In genomic region chr2:179195146-179195545, GRCh38 we compare ENCODE assay signal across 16 cellular contexts.
DNase-seq lines count a peak whose midpoint lies in the region; ATAC-seq and TF ChIP-seq lines count a peak whose summit lies in the region.
"Had no signal": no experiment of that assay in that cellular context is flagged by ENCODE, and none has a peak within 500 bp of the region (broad histone marks: within the 10 kb centered on the region; RNA-seq: fewer than 3 reads in every experiment).

No MANE protein-coding gene starts in this region.

- ATAC-seq in memory B cell (ENCODE audit: low read depth) (no peak), HG03342 (IDR thresholded peaks at IDR 0.05; ENCODE audit: unreplicated experiment) (no peak)
- ATAC-seq: HCT116 had no signal

- no peak for TF ChIP-seq CTCF in neutrophil (IDR thresholded peaks at IDR 0.05)

- peaks cover 0 to 7% of the 10 kb centered on the region in 2 experiments for H3K4me1 ChIP-seq in neutrophil (ENCODE audit: control insufficient read depth in 1 of 2, insufficient read depth in 1 of 2, low read depth in 1 of 2, low read length in 1 of 2)
- H3K4me1 ChIP-seq: BLaER1 treated with 17β-estradiol and CSF1 and Interleukin-3, amounts not matched to agents 10 nM and 100 nM had no signal

- H3K4me3 Mint-ChIP-seq in activated naive CD4-positive, alpha-beta T cell treated with anti-CD3 and anti-CD28 coated beads, Interleukin-2, amount 50 U/mL, for 24 hours = peak overlapping the region; percentile 19
- H3K4me3 Mint-ChIP-seq in activated naive CD4-positive, alpha-beta T cell treated with anti-CD3 and anti-CD28 coated beads for 36 hours = no peak overlapping the region
- no peak overlapping the region for H3K4me3 Mint-ChIP-seq in memory B cell
- H3K4me3 Mint-ChIP-seq: CD4-positive, alpha-beta memory T cell had no signal

- H3K4me1 Mint-ChIP-seq in activated naive CD4-positive, alpha-beta T cell treated with anti-CD3 and anti-CD28 coated beads, Interleukin-2, amount 50 U/mL, for 24 hours = peaks cover 21% of the 10 kb centered on the region
- H3K4me1 Mint-ChIP-seq in activated naive CD4-positive, alpha-beta T cell treated with anti-CD3 and anti-CD28 coated beads for 36 hours (ENCODE audit: low read depth) = peaks cover 5% of the 10 kb centered on the region
- H3K4me1 Mint-ChIP-seq in memory B cell = peaks cover 16% of the 10 kb centered on the region

- peaks cover under 1% of the 10 kb centered on the region for H3K36me3 Mint-ChIP-seq in activated naive CD4-positive, alpha-beta T cell treated with anti-CD3 and anti-CD28 coated beads, Interleukin-2, amount 50 U/mL, for 24 hours
- H3K36me3 Mint-ChIP-seq in activated naive CD4-positive, alpha-beta T cell treated with anti-CD3 and anti-CD28 coated beads for 36 hours (ENCODE audit: low read depth) = no peaks in the 10 kb centered on the region
- peaks cover 38% of the 10 kb centered on the region for H3K36me3 Mint-ChIP-seq in memory B cell
- H3K36me3 Mint-ChIP-seq: CD4-positive, alpha-beta memory T cell had no signal

- peak overlapping the region; percentile 73 for H3K27ac ChIP-seq in neutrophil
- H3K27ac ChIP-seq: BLaER1 treated with 17β-estradiol and CSF1 and Interleukin-3, amounts not matched to agents 10 nM and 100 nM; GM23248 had no signal

- DNase-seq in activated naive CD4-positive, alpha-beta T cell treated with anti-CD3 and anti-CD28 coated beads for 36 hours = no peak
- no peak for DNase-seq in memory B cell (ENCODE audit: low spot score in 2 of 2)
- no peak for DNase-seq in occipital lobe (lab: John Stamatoyannopoulos, UW)
- DNase-seq in NCI-H69 (lab: John Stamatoyannopoulos, UW) = no peak
- DNase-seq: 8988T; AML-193; CD4-positive, alpha-beta memory T cell; DMS153; DMS79 treated with DMSO at 0.1 percent for 48 hours; EL; GM23248 had no signal

- H3K27ac Mint-ChIP-seq in activated naive CD4-positive, alpha-beta T cell treated with anti-CD3 and anti-CD28 coated beads, Interleukin-2, amount 50 U/mL, for 24 hours = no peak overlapping the region
- no peak overlapping the region for H3K27ac Mint-ChIP-seq in activated naive CD4-positive, alpha-beta T cell treated with anti-CD3 and anti-CD28 coated beads for 36 hours
- peak overlapping the region; percentile 33 for H3K27ac Mint-ChIP-seq in memory B cell

- no peaks in the 10 kb centered on the region for H3K27me3 Mint-ChIP-seq in activated naive CD4-positive, alpha-beta T cell treated with anti-CD3 and anti-CD28 coated beads, Interleukin-2, amount 50 U/mL, for 24 hours
- peaks cover 2% of the 10 kb centered on the region for H3K27me3 Mint-ChIP-seq in activated naive CD4-positive, alpha-beta T cell treated with anti-CD3 and anti-CD28 coated beads for 36 hours (ENCODE audit: low read depth)
- H3K27me3 Mint-ChIP-seq in memory B cell = no peaks in the 10 kb centered on the region
- H3K27me3 Mint-ChIP-seq: CD4-positive, alpha-beta memory T cell had no signal

- no peaks in the 10 kb centered on the region for H3K9me3 ChIP-seq in neutrophil

- no peaks in the 10 kb centered on the region for H3K9me3 Mint-ChIP-seq in activated naive CD4-positive, alpha-beta T cell treated with anti-CD3 and anti-CD28 coated beads, Interleukin-2, amount 50 U/mL, for 24 hours
- H3K9me3 Mint-ChIP-seq in activated naive CD4-positive, alpha-beta T cell treated with anti-CD3 and anti-CD28 coated beads for 36 hours = peaks cover 2% of the 10 kb centered on the region
- peaks cover 6% of the 10 kb centered on the region for H3K9me3 Mint-ChIP-seq in memory B cell

- H3K27me3 ChIP-seq in neutrophil = no peaks in the 10 kb centered on the region
- H3K27me3 ChIP-seq: BLaER1 treated with 17β-estradiol and CSF1 and Interleukin-3, amounts not matched to agents 10 nM and 100 nM had no signal

- no peaks in the 10 kb centered on the region for H3K36me3 ChIP-seq in neutrophil

- CTCF ChIA-PET in activated naive CD4-positive, alpha-beta T cell treated with anti-CD3 and anti-CD28 coated beads for 36 hours (lab: Charles Lee) = no interaction called here

- intact Hi-C loops in activated naive CD4-positive, alpha-beta T cell treated with anti-CD3 and anti-CD28 coated beads for 36 hours (cut with micrococcal nuclease) = no loop called here

- H3K4me3 ChIP-seq in neutrophil (ENCODE audit: low read depth in 1 of 2, low read length in 1 of 2) = no peak overlapping the region
- H3K4me3 ChIP-seq: GM23248 had no signal
